ENCODE assay signal across 7 cellular contexts in genomic region chr2:178241852-178242551, GRCh38. TPM values are rescaled to one million over a fixed set of nuclear protein-coding genes. Genes with fewer than 3 reads are reported as not detected.
A peak's percentile ranks its signal among the peaks of the same experiment; 100 is the strongest.
DNase-seq lines count a peak whose midpoint lies in the region; ATAC-seq and TF ChIP-seq lines count a peak whose summit lies in the region.

No MANE protein-coding gene starts in this region.

- TF ChIP-seq POLR2A in heart left ventricle (IDR thresholded peaks at IDR 0.05) (no peak), sigmoid colon (IDR thresholded peaks at IDR 0.05) (no peak)

- DNase-seq in HuH-7 (ENCODE audit: low spot score) = peak; percentile 21
- peak; percentile 32 for DNase-seq in SW480 (ENCODE audit: low spot score)
- peak in 4 of 5 donors; percentile 41 to 69 (median 56) for DNase-seq in heart left ventricle
- peak; percentile 80 for DNase-seq in sigmoid colon
- no peak for DNase-seq in stimulated activated naive CD4-positive, alpha-beta T cell (lab: John Stamatoyannopoulos, UW)
- no peak for DNase-seq in activated CD4-positive, alpha-beta T cell treated with anti-CD3 and anti-CD28 coated beads for 48 hours
- no peak for DNase-seq in HuH-7.5 (ENCODE audit: low spot score)

- TF ChIP-seq EP300 in sigmoid colon (IDR thresholded peaks at IDR 0.05) = no peak

- H3K9me3 ChIP-seq in heart left ventricle (no peaks in the 10 kb centered on the region), sigmoid colon (no peaks in the 10 kb centered on the region)

- H3K4me3 ChIP-seq in heart left ventricle = no peak overlapping the region
- H3K4me3 ChIP-seq in sigmoid colon = no peak overlapping the region

- no peaks in the 10 kb centered on the region for H3K36me3 ChIP-seq in heart left ventricle
- H3K36me3 ChIP-seq in sigmoid colon = no peaks in the 10 kb centered on the region

- H3K27me3 ChIP-seq in heart left ventricle = no peaks in the 10 kb centered on the region
- no peaks in the 10 kb centered on the region for H3K27me3 ChIP-seq in sigmoid colon

- intact Hi-C loops in heart left ventricle (cut with DNase I) (loop anchor here in 1 of 10 donors (10.0 kb wide), 1 partner anchor 47 kb away; the partner anchor contains the start of gene OSBPL6), sigmoid colon (cut with DNase I) (loop anchor here (5.0 kb wide), 1 partner anchor 45 kb away; no protein-coding TSS in a partner anchor)

- WGBS in heart left ventricle, 4 donors = 32 to 40% (median 33%) methylated on average over 5 of the region's 5 CpGs
- 32 to 58% methylated on average over 5 of the region's 5 CpGs for WGBS in sigmoid colon, 2 donors

- ATAC-seq in heart left ventricle = peak; percentile 52 to 87 (median 82)

- H3K27ac ChIP-seq in heart left ventricle (peak overlapping the region in 7 of 12 donors; percentile 1 to 58 (median 32)), sigmoid colon (peak overlapping the region in 3 of 4 donors; percentile 0 to 41 (median 36))

- H3K4me1 ChIP-seq in heart left ventricle = peaks cover 0 to 30% (median 13%) of the 10 kb centered on the region in 12 donors
- H3K4me1 ChIP-seq in sigmoid colon = peaks cover 0 to 13% (median 6%) of the 10 kb centered on the region in 4 donors

- TF ChIP-seq CTCF in heart left ventricle (IDR thresholded peaks at IDR 0.05) (no peak), sigmoid colon (IDR thresholded peaks at IDR 0.05) (no peak)

RNA-seq across cellular contexts. Expression of gene OSBPL6, which starts 47.7 kb away (rescaled TPM):
- total RNA-seq in heart left ventricle = 1 to 10 TPM; 3.0 to 9.6 (median 5.0) TPM
- polyA plus RNA-seq in heart left ventricle = 1 to 10 TPM; 1.2 to 2.7 TPM
- total RNA-seq in sigmoid colon = 1 to 10 TPM; 1.5 to 3.2 (median 2.3) TPM
- polyA plus RNA-seq in sigmoid colon = under 1 TPM; 0.23 to 0.60 (median 0.52) TPM

Comparison
In these comparisons a context has a peak if more than half of its experiments do, and no peak if none do; other contexts are left out.
1. DNase-seq: peak in HuH-7 (single experiment), SW480 (single experiment), heart left ventricle (4 of 5) and sigmoid colon (single experiment); none in stimulated activated naive CD4-positive, alpha-beta T cell (0 of 6), activated CD4-positive, alpha-beta T cell treated with anti-CD3 and anti-CD28 coated beads for 48 hours (single experiment) and HuH-7.5 (single experiment).